22 cellular contexts compared by ENCODE assay signal in the genomic region with DNA sequence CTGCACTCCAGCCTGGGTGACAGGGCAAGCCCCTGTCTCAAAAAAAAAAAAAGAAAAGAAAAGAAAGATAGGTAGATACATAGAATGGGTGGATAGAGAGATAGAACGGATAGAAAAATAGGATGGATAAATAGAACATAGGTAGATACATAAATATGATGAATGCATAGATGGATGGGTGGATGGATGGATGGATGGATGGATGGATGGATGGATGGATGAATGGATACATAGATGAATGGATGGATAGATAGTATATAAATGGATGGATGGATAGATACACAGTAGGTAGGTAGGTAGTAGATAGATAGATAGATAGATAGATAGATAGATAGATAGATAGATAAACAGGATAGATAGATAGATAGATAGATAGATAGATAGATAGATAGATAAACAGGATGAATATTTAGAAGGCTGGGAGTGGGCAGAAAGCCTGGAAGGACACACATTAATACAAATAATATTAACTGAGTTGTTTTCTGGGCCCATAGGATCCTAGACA.
DNase-seq lines count a peak whose midpoint lies in the region; ATAC-seq and TF ChIP-seq lines count a peak whose summit lies in the region.
"Had no signal": no experiment of that assay in that cellular context is flagged by ENCODE, and none has a peak within 500 bp of the region (broad histone marks: within the 10 kb centered on the region; RNA-seq: fewer than 3 reads in every experiment).

No MANE protein-coding gene starts in this region.

- no peak overlapping the region for H3K4me3 Mint-ChIP-seq in activated CD4-positive, alpha-beta T cell treated with anti-CD3 and anti-CD28 coated beads, Interleukin-2, amount 10 ng/mL, durations not matched to agents 7 days and 5 days
- peak overlapping the region; percentile 59 for H3K4me3 Mint-ChIP-seq in T-helper 17 cell
- H3K4me3 Mint-ChIP-seq in endothelial cell (ENCODE audit: unreplicated experiment), result peak overlapping the region; percentile 71
- H3K4me3 Mint-ChIP-seq: CD14-positive monocyte; CD8-positive, alpha-beta memory T cell; HFFc6; IgD-negative memory B cell had no signal

- POLR2A ChIA-PET in activated CD4-positive, alpha-beta T cell treated with anti-CD3 and anti-CD28 coated beads, Interleukin-2, amount 10 ng/mL, durations not matched to agents 7 days and 5 days (lab: Charles Lee), result no interaction called here

- CTCF ChIA-PET in activated CD4-positive, alpha-beta T cell treated with anti-CD3 and anti-CD28 coated beads, Interleukin-2, amount 10 ng/mL, durations not matched to agents 7 days and 5 days (lab: Charles Lee), result no interaction called here

- no peaks in the 10 kb centered on the region for H3K9me3 Mint-ChIP-seq in activated CD4-positive, alpha-beta T cell treated with anti-CD3 and anti-CD28 coated beads, Interleukin-2, amount 10 ng/mL, durations not matched to agents 7 days and 5 days
- no peaks in the 10 kb centered on the region for H3K9me3 Mint-ChIP-seq in endothelial cell (ENCODE audit: unreplicated experiment)
- H3K9me3 Mint-ChIP-seq: CD14-positive monocyte; CD8-positive, alpha-beta memory T cell; IgD-negative memory B cell had no signal

- no peaks in the 10 kb centered on the region for H3K36me3 Mint-ChIP-seq in activated CD4-positive, alpha-beta T cell treated with anti-CD3 and anti-CD28 coated beads, Interleukin-2, amount 10 ng/mL, durations not matched to agents 7 days and 5 days (ENCODE audit: low read depth)
- no peaks in the 10 kb centered on the region for H3K36me3 Mint-ChIP-seq in T-helper 17 cell (ENCODE audit: low read depth)
- H3K36me3 Mint-ChIP-seq in endothelial cell (ENCODE audit: low read depth, unreplicated experiment), result peaks cover 35% of the 10 kb centered on the region
- H3K36me3 Mint-ChIP-seq: CD8-positive, alpha-beta memory T cell had no signal

- ATAC-seq in T-helper 17 cell (no peak), GM21381 (IDR thresholded peaks at IDR 0.05; ENCODE audit: unreplicated experiment) (no peak)
- ATAC-seq: GM12878, HepG2 had no signal

- H3K9me3 ChIP-seq in T-helper 17 cell (ENCODE audit: control insufficient read depth, low read length, poor library complexity, severe bottlenecking), result no peaks in the 10 kb centered on the region
- H3K9me3 ChIP-seq: BLaER1 had no signal

- peak overlapping the region; percentile 20 for H3K27ac Mint-ChIP-seq in activated CD4-positive, alpha-beta T cell treated with anti-CD3 and anti-CD28 coated beads, Interleukin-2, amount 10 ng/mL, durations not matched to agents 7 days and 5 days
- H3K27ac Mint-ChIP-seq in T-helper 17 cell, result peak overlapping the region; percentile 6
- peak overlapping the region; percentile 63 for H3K27ac Mint-ChIP-seq in endothelial cell (ENCODE audit: unreplicated experiment)
- H3K27ac Mint-ChIP-seq: CD14-positive monocyte, HFFc6, IgD-negative memory B cell had no signal

- DNase-seq in activated CD4-positive, alpha-beta T cell treated with anti-CD3 and anti-CD28 coated beads, Interleukin-2, amount 10 ng/mL, durations not matched to agents 7 days and 5 days, result no peak
- no peak for DNase-seq in activated CD4-positive, alpha-beta T cell treated with anti-CD3 and anti-CD28 coated beads, Interleukin-2, amount 50 U/mL, for 4 hours
- DNase-seq in T-helper 17 cell (no peak), endothelial cell (ENCODE audit: low spot score) (no peak), NCI-H1694 treated with DMSO at 0.1 percent for 48 hours (lab: John Stamatoyannopoulos, UW) (no peak), middle frontal gyrus (ENCODE audit: extremely low spot score, low spot score) (no peak)
- DNase-seq: 8988T; CD8-positive, alpha-beta memory T cell; COR-L47; DMS 273 treated with DMSO at 0.1 percent for 48 hours; DMS53; DND-41; EL; GM23248; HCEC 1CT; HFFc6 had no signal

- peaks cover 40% of the 10 kb centered on the region for H3K4me1 Mint-ChIP-seq in activated CD4-positive, alpha-beta T cell treated with anti-CD3 and anti-CD28 coated beads, Interleukin-2, amount 10 ng/mL, durations not matched to agents 7 days and 5 days
- H3K4me1 Mint-ChIP-seq in T-helper 17 cell (peaks cover 31% of the 10 kb centered on the region), endothelial cell (ENCODE audit: unreplicated experiment) (peaks cover 14% of the 10 kb centered on the region)

- no peaks in the 10 kb centered on the region for H3K27me3 Mint-ChIP-seq in activated CD4-positive, alpha-beta T cell treated with anti-CD3 and anti-CD28 coated beads, Interleukin-2, amount 10 ng/mL, durations not matched to agents 7 days and 5 days
- H3K27me3 Mint-ChIP-seq in T-helper 17 cell (no peaks in the 10 kb centered on the region), endothelial cell (ENCODE audit: unreplicated experiment) (peaks cover 4% of the 10 kb centered on the region)

- TF ChIP-seq CTCF in endothelial cell (IDR thresholded peaks at IDR 0.05; ENCODE audit: unreplicated experiment), result no peak

Comparison
In these comparisons a context has a peak if more than half of its experiments do, and no peak if none do; other contexts are left out.
1. H3K27ac Mint-ChIP-seq: peak in every context shown above with its lines; median percentile 63 in endothelial cell; 20 in activated CD4-positive, alpha-beta T cell treated with anti-CD3 and anti-CD28 coated beads, Interleukin-2, amount 10 ng/mL, durations not matched to agents 7 days and 5 days; 6 in T-helper 17 cell.